In the genomic region with DNA sequence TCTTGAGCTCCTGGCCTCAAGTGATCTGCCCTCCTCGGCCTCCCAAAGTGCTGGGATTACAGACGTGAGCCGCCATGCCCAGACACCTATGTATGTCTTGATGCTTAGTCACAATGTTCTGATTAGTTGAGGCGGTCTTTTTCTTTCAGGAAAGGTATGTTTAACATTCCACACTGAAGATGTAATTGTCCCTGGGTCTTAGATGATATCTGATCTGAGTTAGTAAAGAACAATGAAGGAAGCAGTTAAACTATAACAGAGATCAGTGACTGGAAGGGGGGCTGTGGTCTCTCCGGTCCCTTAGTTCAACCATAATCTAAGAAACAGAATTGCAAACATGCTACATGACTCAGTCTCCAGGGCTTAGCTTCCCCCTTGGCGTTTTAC, we compare ENCODE assay signal across 8 cellular contexts. TPM values are rescaled to one million over a fixed set of nuclear protein-coding genes. Genes with fewer than 3 reads are reported as not detected.
DNase-seq lines count a peak whose midpoint lies in the region; ATAC-seq, FAIRE-seq and TF ChIP-seq lines count a peak whose summit lies in the region.

No MANE protein-coding gene starts in this region.

- 16% methylated on average over 6 of the region's 6 CpGs for WGBS in HepG2 (ENCODE audit: low lambda C conversion rate)

- peak overlapping the region; percentile 54 for H3K27ac ChIP-seq in HepG2 (ENCODE audit: extremely low read length, insufficient read depth, low read length)
- peak overlapping the region; percentile 63 to 76 for H3K27ac ChIP-seq in uterus

- TF ChIP-seq EP300 in HepG2 (IDR thresholded peaks at IDR 0.05; ENCODE audit: low read depth in 2 of 2, low read length in 2 of 2) = peak in 1 of 2 experiments; percentile 58; a peak in 2 of 4 replicates
- no peak for TF ChIP-seq EP300 in HepG2 (CRISPR knock-in tag; IDR thresholded peaks at IDR 0.05; ENCODE audit: borderline replicate concordance)

- intact Hi-C loops in Right ventricle myocardium inferior (cut with DNase I) = no loop called here
- intact Hi-C loops in left cardiac atrium (cut with DNase I) = loop anchor here (5.0 to 10.0 kb wide), 2 partner anchors 119 to 121 kb away; no protein-coding TSS in a partner anchor
- intact Hi-C loops in HepG2 (cut with micrococcal nuclease; ENCODE audit: unreplicated experiment) = loop anchor here (1.0 kb wide), 1 partner anchor 62 kb away; no protein-coding TSS in a partner anchor
- intact Hi-C loops in uterus (cut with DNase I; ENCODE audit: low total_unique reads) = no loop called here

- no peak for ATAC-seq in Right ventricle myocardium inferior
- ATAC-seq in left cardiac atrium = no peak
- peak; percentile 40 for ATAC-seq in HepG2
- no peak for ATAC-seq in HG02798 (IDR thresholded peaks at IDR 0.05; ENCODE audit: poor library complexity, unreplicated experiment)

- DNase-seq in Right ventricle myocardium inferior (ENCODE audit: missing footprints) = peak; percentile 34
- DNase-seq in left cardiac atrium = no peak
- peak; percentile 78 for DNase-seq in astrocyte of the spinal cord (ENCODE audit: low read depth, low spot score)
- peak; percentile 87 for DNase-seq in HepG2 (ENCODE audit: low spot score)
- DNase-seq in uterus = no peak
- DNase-seq in Kasumi-1 (lab: John Stamatoyannopoulos, UW) = no peak
- DNase-seq in amniotic stem cell (lab: John Stamatoyannopoulos, UW) = no peak

- no peaks in the 10 kb centered on the region for H3K9me3 ChIP-seq in HepG2 (ENCODE audit: low read length)
- no peaks in the 10 kb centered on the region for H3K9me3 ChIP-seq in uterus

- TF ChIP-seq POLR2A in HepG2 (IDR thresholded peaks at IDR 0.05; ENCODE audit: insufficient read depth in 1 of 2, low read depth in 2 of 2, low read length in 2 of 2) = no peak
- no peak for TF ChIP-seq POLR2A in uterus (IDR thresholded peaks at IDR 0.05)

- peaks cover 10% of the 10 kb centered on the region; the same call in 1 of the 2 replicates for H4K20me1 ChIP-seq in HepG2 (ENCODE audit: insufficient read depth, low read length)

- H3K36me3 ChIP-seq in HepG2 (replicated peaks in 1 of 2; ENCODE audit: control insufficient read depth in 1 of 2, insufficient read depth in 2 of 2, low read length in 2 of 2) (peaks cover 15 to 34% of the 10 kb centered on the region in 2 experiments), uterus (no peaks in the 10 kb centered on the region)

- H3K27me3 ChIP-seq in HepG2 (ENCODE audit: control insufficient read depth in 1 of 2, insufficient read depth in 2 of 2, low read length in 2 of 2) = no peaks in the 10 kb centered on the region
- H3K27me3 ChIP-seq in uterus = no peaks in the 10 kb centered on the region

- POLR2A ChIA-PET in HepG2 (lab: Yijun Ruan, JAX) = interaction anchor here (0.9 to 3.9 kb wide), 11 partner anchors 13 to 233 kb away, joined by 3 to 58 read pairs (median 9); a partner anchor contains a TSS

- H2AFZ ChIP-seq in HepG2 (ENCODE audit: low read length) = no peak overlapping the region

- peak; percentile 53 for FAIRE-seq in HepG2 (lab: Jason Lieb, UNC)

- CTCF ChIA-PET in HepG2 (lab: Yijun Ruan, JAX; ENCODE audit: low intra/inter-chr PET ratio, low total read pairs) = interaction anchor here (1.8 to 3.2 kb wide), 2 partner anchors 61 to 123 kb away, joined by 9 to 65 read pairs; no protein-coding TSS in a partner anchor

- TF ChIP-seq RAD21 in HepG2 (CRISPR knock-in tag; IDR thresholded peaks at IDR 0.05) = no peak

- BruUV-seq in HepG2 (replicated peaks; lab: Mats Ljungman, UMichigan) = no TSS peak

- in situ Hi-C loops in astrocyte of the spinal cord (cut with HindIII; ENCODE audit: low sequenced_read_pairs) = no loop called here
- in situ Hi-C loops in HepG2 (cut with HindIII; ENCODE audit: extremely low pct_ligation_motif_present, low pct_unique_long_range_greater_than_20kb) = loop anchor here (5.0 to 25.0 kb wide), 2 partner anchors 119 to 244 kb away; no protein-coding TSS in a partner anchor

- TF ChIP-seq CTCF in astrocyte of the spinal cord (IDR thresholded peaks at IDR 0.05; ENCODE audit: low read depth, low read length) = no peak
- no peak for TF ChIP-seq CTCF in HepG2 (CRISPR knock-in tag; IDR thresholded peaks at IDR 0.05)
- TF ChIP-seq CTCF in uterus (IDR thresholded peaks at IDR 0.05) = no peak

- H3K4me1 ChIP-seq in HepG2 (ENCODE audit: insufficient read depth, low read length) = peaks cover 65% of the 10 kb centered on the region
- H3K4me1 ChIP-seq in uterus = peaks cover 0 to 15% of the 10 kb centered on the region in 2 donors

- peak overlapping the region; percentile 37 for H3K4me2 ChIP-seq in HepG2 (ENCODE audit: low read depth, low read length)

- H3K79me2 ChIP-seq in HepG2 (ENCODE audit: insufficient read depth, low read length) = peaks cover 44% of the 10 kb centered on the region

- H3K4me3 ChIP-seq in astrocyte of the spinal cord (ENCODE audit: low read depth, low read length) = no peak overlapping the region
- H3K4me3 ChIP-seq in HepG2 (replicated peaks in 1 of 3; ENCODE audit: insufficient read depth in 1 of 3, low read depth in 2 of 3, low read length in 3 of 3) = no peak overlapping the region; a peak in 1 of 6 replicates
- H3K4me3 ChIP-seq in uterus = no peak overlapping the region

- no peak overlapping the region; the same call in none of the 2 replicates for H3K9ac ChIP-seq in HepG2 (ENCODE audit: insufficient read depth, low read depth, low read length)

TF ChIP-seq in HepG2, 621 proteins besides CTCF, POLR2A, EP300 and RAD21 (continues in another document):
- TF ChIP-seq EEA1 (CRISPR knock-in tag; IDR thresholded peaks at IDR 0.05; ENCODE audit: borderline replicate concordance) (no peak), ZSCAN30 (CRISPR knock-in tag; IDR thresholded peaks at IDR 0.05) (0 out of 2 replicates have a peak, but pooled peaks have one; percentile 50), FOXA3 (CRISPR knock-in tag; IDR thresholded peaks at IDR 0.05) (no peak)
- TF ChIP-seq, protein P1, sequence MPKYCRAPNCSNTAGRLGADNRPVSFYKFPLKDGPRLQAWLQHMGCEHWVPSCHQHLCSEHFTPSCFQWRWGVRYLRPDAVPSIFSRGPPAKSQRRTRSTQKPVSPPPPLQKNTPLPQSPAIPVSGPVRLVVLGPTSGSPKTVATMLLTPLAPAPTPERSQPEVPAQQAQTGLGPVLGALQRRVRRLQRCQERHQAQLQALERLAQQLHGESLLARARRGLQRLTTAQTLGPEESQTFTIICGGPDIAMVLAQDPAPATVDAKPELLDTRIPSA (CRISPR knock-in tag; IDR thresholded peaks at IDR 0.05; ENCODE audit: borderline replicate concordance) = no peak

RNA-seq across cellular contexts. Expression of a gene that starts 31.5 kb away (rescaled TPM):
- total RNA-seq in Right ventricle myocardium inferior = not detected
- under 1 TPM in 1 of 2 donors, not detected in 1; 0.05 TPM for total RNA-seq in left cardiac atrium
- not detected in 2 replicates for total RNA-seq in HepG2 (2016; rRNA removed; fragmentation: Illumina TruSeq; extraction: Trizol)
- 0.09 TPM in 1 of 2 replicates, not detected in the other for total RNA-seq in HepG2 (2016; cell fraction: cytosol; rRNA removed; fragmentation: Illumina TruSeq; extraction: Trizol; ENCODE audit: low read depth)
- total RNA-seq in HepG2 (2016; cell fraction: insoluble cytoplasmic fraction; rRNA removed; fragmentation: Illumina TruSeq; extraction: Trizol) = not detected in 2 replicates
- total RNA-seq in HepG2 (2016; cell fraction: membrane; rRNA removed; fragmentation: Illumina TruSeq; extraction: Trizol) = not detected in 2 replicates
- 0.09 TPM in 1 of 2 replicates, not detected in the other for total RNA-seq in HepG2 (2016; cell fraction: nucleus; rRNA removed; fragmentation: Illumina TruSeq; extraction: Trizol)
- polyA plus RNA-seq in HepG2 (2011; rRNA removed) = not detected in 2 replicates
- polyA plus RNA-seq in HepG2 (2011; cell fraction: cytosol; rRNA removed) = not detected in 2 replicates
- 0.03 TPM in 1 of 2 replicates, not detected in the other for polyA plus RNA-seq in HepG2 (2011; cell fraction: nucleus; rRNA removed)
- polyA plus RNA-seq in HepG2 (2012) = not detected in 2 replicates
- polyA plus RNA-seq in HepG2 (2016; cell fraction: cytosol; fragmentation: Illumina TruSeq; extraction: Trizol; ENCODE audit: low read depth) = not detected in 2 replicates
- not detected in 2 replicates for polyA plus RNA-seq in HepG2 (2016; cell fraction: insoluble cytoplasmic fraction; fragmentation: Illumina TruSeq; extraction: Trizol; ENCODE audit: low read depth)
- not detected in 2 replicates for polyA plus RNA-seq in HepG2 (2016; cell fraction: membrane; fragmentation: Illumina TruSeq; extraction: Trizol; ENCODE audit: low read depth)
- polyA plus RNA-seq in HepG2 (2016; cell fraction: nucleus; fragmentation: Illumina TruSeq; extraction: Trizol; ENCODE audit: insufficient read depth, low read depth) = not detected in 2 replicates
- 0.04 and 0.12 TPM in 2 replicates for polyA minus RNA-seq in HepG2 (2011; rRNA and poly(A)+ RNA removed; ENCODE audit: low replicate concordance)
- not detected in 2 replicates for polyA minus RNA-seq in HepG2 (2011; cell fraction: cytosol; rRNA and poly(A)+ RNA removed)
- not detected in 2 replicates for polyA minus RNA-seq in HepG2 (2011; cell fraction: nucleus; rRNA and poly(A)+ RNA removed)
- 1 to 10 TPM in 1 of 4 donors, under 1 TPM in 1, not detected in 2; 0.40 to 1.4 TPM for total RNA-seq in uterus

RNA-seq across cellular contexts. Expression of a gene that starts 52.1 kb away (rescaled TPM):
- total RNA-seq in Right ventricle myocardium inferior (38.7 TPM), left cardiac atrium (10 to 100 TPM; 44.3 to 51.0 TPM), HepG2 (2016; rRNA removed; fragmentation: Illumina TruSeq; extraction: Trizol) (17.4 and 24.1 TPM in 2 replicates), uterus (100 to 1,000 TPM in 1 of 4 donors, 10 to 100 TPM in 3; 37.1 to 110 (median 66.1) TPM)
- total RNA-seq in HepG2 (2016; cell fraction: cytosol; rRNA removed; fragmentation: Illumina TruSeq; extraction: Trizol; ENCODE audit: low read depth) = 5.0 and 6.4 TPM in 2 replicates
- 16.0 and 24.8 TPM in 2 replicates for total RNA-seq in HepG2 (2016; cell fraction: insoluble cytoplasmic fraction; rRNA removed; fragmentation: Illumina TruSeq; extraction: Trizol)
- 15.7 and 18.1 TPM in 2 replicates for total RNA-seq in HepG2 (2016; cell fraction: membrane; rRNA removed; fragmentation: Illumina TruSeq; extraction: Trizol)
- total RNA-seq in HepG2 (2016; cell fraction: nucleus; rRNA removed; fragmentation: Illumina TruSeq; extraction: Trizol) = 28.9 and 38.5 TPM in 2 replicates
- 73.8 and 80.6 TPM in 2 replicates for polyA plus RNA-seq in HepG2 (2011; rRNA removed)
- 66.9 and 68.7 TPM in 2 replicates for polyA plus RNA-seq in HepG2 (2011; cell fraction: cytosol; rRNA removed)
- 64.3 and 75.0 TPM in 2 replicates for polyA plus RNA-seq in HepG2 (2011; cell fraction: nucleus; rRNA removed)
- polyA plus RNA-seq in HepG2 (2012) = 36.4 and 39.6 TPM in 2 replicates
- polyA plus RNA-seq in HepG2 (2016; cell fraction: cytosol; fragmentation: Illumina TruSeq; extraction: Trizol; ENCODE audit: low read depth) = 6.7 and 7.8 TPM in 2 replicates
- 19.6 and 25.9 TPM in 2 replicates for polyA plus RNA-seq in HepG2 (2016; cell fraction: insoluble cytoplasmic fraction; fragmentation: Illumina TruSeq; extraction: Trizol; ENCODE audit: low read depth)
- 15.4 and 16.2 TPM in 2 replicates for polyA plus RNA-seq in HepG2 (2016; cell fraction: membrane; fragmentation: Illumina TruSeq; extraction: Trizol; ENCODE audit: low read depth)
- polyA plus RNA-seq in HepG2 (2016; cell fraction: nucleus; fragmentation: Illumina TruSeq; extraction: Trizol; ENCODE audit: insufficient read depth, low read depth) = 59.1 and 62.2 TPM in 2 replicates
- 22.0 and 139 TPM in 2 replicates for polyA minus RNA-seq in HepG2 (2011; rRNA and poly(A)+ RNA removed; ENCODE audit: low replicate concordance)
- 48.1 and 54.0 TPM in 2 replicates for polyA minus RNA-seq in HepG2 (2011; cell fraction: cytosol; rRNA and poly(A)+ RNA removed)
- polyA minus RNA-seq in HepG2 (2011; cell fraction: nucleus; rRNA and poly(A)+ RNA removed) = 39.9 and 48.0 TPM in 2 replicates

Comparison
In these comparisons a context has a peak if more than half of its experiments do, and no peak if none do; other contexts are left out.
1. DNase-seq: peak in Right ventricle myocardium inferior (single experiment), astrocyte of the spinal cord (single experiment) and HepG2 (single experiment); none in left cardiac atrium (single experiment), uterus (0 of 2), Kasumi-1 (0 of 2) and amniotic stem cell (single experiment).
2. intact Hi-C loops: an anchor here in left cardiac atrium (5.0 to 10.0 kb wide) and HepG2 (1.0 kb wide); none called in Right ventricle myocardium inferior and uterus.